Comparison of ENCODE assay signal across 8 cellular contexts in the genomic region with DNA sequence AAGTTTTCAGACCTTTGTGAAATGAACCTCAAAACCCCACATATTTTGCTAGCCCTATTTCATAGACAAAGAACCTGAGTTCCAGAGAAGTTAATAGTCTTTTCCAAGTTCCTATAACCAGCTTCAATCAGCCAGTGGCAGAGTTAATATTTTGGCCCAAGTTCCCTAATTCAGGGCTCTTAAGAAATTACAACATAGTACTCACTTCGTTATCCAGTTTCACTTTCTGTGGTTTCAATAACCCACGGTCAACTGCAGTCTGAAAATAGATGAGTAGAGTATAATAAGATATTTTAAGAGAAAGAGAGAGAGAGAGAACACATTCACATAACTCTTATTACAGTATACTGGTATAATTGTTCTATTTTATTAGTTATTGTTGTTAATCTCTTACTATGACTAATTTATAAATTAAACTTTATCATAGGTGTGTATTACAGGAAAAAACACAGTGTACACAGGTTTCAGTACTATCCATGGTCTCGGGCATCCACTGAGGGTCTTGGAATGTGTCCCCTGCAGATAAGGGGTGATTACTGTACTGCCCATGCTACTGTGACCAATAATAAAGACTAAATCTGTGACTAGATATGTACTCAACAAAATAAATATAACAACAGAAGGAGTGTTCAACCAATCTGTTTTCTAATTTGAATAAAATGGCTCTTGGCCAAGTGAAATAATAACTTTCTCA. TPM values are rescaled to one million over a fixed set of nuclear protein-coding genes. Genes with fewer than 3 reads are reported as not detected.
DNase-seq lines count a peak whose midpoint lies in the region; ATAC-seq and TF ChIP-seq lines count a peak whose summit lies in the region.

No MANE protein-coding gene starts in this region.

- no peaks in the 10 kb centered on the region for H3K4me1 ChIP-seq in smooth muscle cell (ENCODE audit: low read depth)

- no peak overlapping the region for H3K9ac ChIP-seq in smooth muscle cell (ENCODE audit: low read depth)

- DNase-seq in NOMO-1 treated with DMSO at 0.1 percent for 48 hours (lab: John Stamatoyannopoulos, UW; ENCODE audit: unreplicated experiment) (peak; percentile 95), fibroblast of peridontal ligament (ENCODE audit: extremely low read depth) (peak; percentile 75), substantia nigra (lab: John Stamatoyannopoulos, UW) (no peak), activated gamma-delta T cell treated with Interleukin-2 at 50 U/mL for 16 hours (no peak), smooth muscle cell (lab: John Stamatoyannopoulos, UW; ENCODE audit: unreplicated experiment) (no peak), Ammon's horn (ENCODE audit: low spot score) (no peak)

- H3K4me2 ChIP-seq in smooth muscle cell: no peak overlapping the region

- TF ChIP-seq CTCF in smooth muscle cell (IDR thresholded peaks at IDR 0.05; ENCODE audit: borderline replicate concordance, insufficient read depth, poor library complexity, severe bottlenecking): no peak

- no peaks in the 10 kb centered on the region for H3K79me2 ChIP-seq in smooth muscle cell (ENCODE audit: low read depth)

- no peak overlapping the region for H2AFZ ChIP-seq in smooth muscle cell (ENCODE audit: low read depth)

- peak; percentile 89 for ATAC-seq in GM18511 (IDR thresholded peaks at IDR 0.05; ENCODE audit: unreplicated experiment)
- peak; percentile 86 for ATAC-seq in HG02623 (IDR thresholded peaks at IDR 0.05; ENCODE audit: unreplicated experiment)

- no peaks in the 10 kb centered on the region for H3F3A ChIP-seq in smooth muscle cell (ENCODE audit: low read depth)

- H3K27ac ChIP-seq in substantia nigra (ENCODE audit: low read depth, low read length, poor library complexity, severe bottlenecking): peak overlapping the region; percentile 60
- no peak overlapping the region for H3K27ac ChIP-seq in smooth muscle cell (ENCODE audit: low read depth)

- H3K36me3 ChIP-seq in smooth muscle cell (ENCODE audit: low read depth): no peaks in the 10 kb centered on the region

- H3K27me3 ChIP-seq in smooth muscle cell (ENCODE audit: low read depth): no peaks in the 10 kb centered on the region

- H3K4me3 ChIP-seq in smooth muscle cell: no peak overlapping the region

- no peaks in the 10 kb centered on the region for H3K9me3 ChIP-seq in smooth muscle cell (replicated peaks; ENCODE audit: low read depth)

- no peaks in the 10 kb centered on the region for H4K20me1 ChIP-seq in smooth muscle cell (ENCODE audit: low read depth)

- 69% methylated on average over 3 of the region's 3 CpGs for WGBS in smooth muscle cell (ENCODE audit: low lambda C conversion rate)

RNA-seq across cellular contexts. Expression of a gene that starts 9.3 kb away (rescaled TPM):
- total RNA-seq in smooth muscle cell: not detected in 2 replicates
- polyA plus RNA-seq in smooth muscle cell: 0.07 and 0.29 TPM in 2 replicates

RNA-seq across cellular contexts. Expression of a gene that starts 30.9 kb away (rescaled TPM):
- not detected in 2 replicates for total RNA-seq in smooth muscle cell
- 0.19 and 0.22 TPM in 2 replicates for polyA plus RNA-seq in smooth muscle cell

Comparison
In these comparisons a context has a peak if more than half of its experiments do, and no peak if none do; other contexts are left out.
1. DNase-seq: peak in NOMO-1 treated with DMSO at 0.1 percent for 48 hours (single experiment) and fibroblast of peridontal ligament (single experiment); none in substantia nigra (0 of 49), activated gamma-delta T cell treated with Interleukin-2 at 50 U/mL for 16 hours (single experiment), smooth muscle cell (single experiment) and Ammon's horn (single experiment).